In genomic region chr3:121748638-121749275, GRCh38 we compare ENCODE assay signal across 8 cellular contexts. TPM values are rescaled to one million over a fixed set of nuclear protein-coding genes. Genes with fewer than 3 reads are reported as not detected.
A peak's percentile ranks its signal among the peaks of the same experiment; 100 is the strongest.
DNase-seq lines count a peak whose midpoint lies in the region; ATAC-seq and TF ChIP-seq lines count a peak whose summit lies in the region.

No MANE protein-coding gene starts in this region.

- H3K36me3 ChIP-seq in WERI-Rb-1, result no peaks in the 10 kb centered on the region; the same call in 1 of the 2 replicates

- peak overlapping the region; percentile 79 for H3K27ac ChIP-seq in WERI-Rb-1

- DNase-seq in stimulated activated CD8-positive, alpha-beta memory T cell treated with anti-CD3 and anti-CD28 coated beads, Interleukin-15, amount 100 ng/mL, for 48 hours (ENCODE audit: low read depth in 2 of 2), result peak; percentile 19 to 25
- no peak for DNase-seq in stimulated activated CD8-positive, alpha-beta memory T cell treated with anti-CD3 and anti-CD28 coated beads, Interleukin-4, amount 100 ng/mL, for 48 hours
- DNase-seq in WERI-Rb-1, result no peak
- peak; percentile 64 for DNase-seq in left cardiac atrium
- peak; percentile 37 for DNase-seq in retinal pigment epithelial cell (ENCODE audit: low read depth)
- DNase-seq in ureter (ENCODE audit: low spot score), result no peak

- intact Hi-C loops in left cardiac atrium (cut with DNase I), result no loop called here

- peak overlapping the region; percentile 77 for H3K4me3 ChIP-seq in WERI-Rb-1 (ENCODE audit: low read depth, low read length)
- H3K4me3 ChIP-seq in retinal pigment epithelial cell (ENCODE audit: low read length), result peak overlapping the region; percentile 90

- no peak for TF ChIP-seq CTCF in WERI-Rb-1 (IDR thresholded peaks at IDR 0.05; ENCODE audit: low read depth, low read length)
- TF ChIP-seq CTCF in retinal pigment epithelial cell (conservative IDR thresholded peaks at IDR 0.05; ENCODE audit: low read depth, low read length), result no peak

- no peaks in the 10 kb centered on the region for H3K9me3 ChIP-seq in WERI-Rb-1 (ENCODE audit: severe bottlenecking)

- no peaks in the 10 kb centered on the region for H3K27me3 ChIP-seq in WERI-Rb-1 (ENCODE audit: insufficient read depth, low read depth, severe bottlenecking)

- ATAC-seq in HG03175 (IDR thresholded peaks at IDR 0.05; ENCODE audit: unreplicated experiment) (peak; percentile 12), left cardiac atrium (peak; percentile 70 to 75), HG03521 (IDR thresholded peaks at IDR 0.05; ENCODE audit: unreplicated experiment) (no peak)

RNA-seq across cellular contexts. Expression of gene GOLGB1, which starts 0.8 kb away (rescaled TPM):
- total RNA-seq in left cardiac atrium (10 to 100 TPM; 48.1 to 52.3 TPM), ureter (92.7 TPM)

Comparison
In these comparisons a context has a peak if more than half of its experiments do, and no peak if none do; other contexts are left out.
1. DNase-seq: peak in stimulated activated CD8-positive, alpha-beta memory T cell treated with anti-CD3 and anti-CD28 coated beads, Interleukin-15, amount 100 ng/mL, for 48 hours (2 of 2), left cardiac atrium (single experiment) and retinal pigment epithelial cell (single experiment); none in stimulated activated CD8-positive, alpha-beta memory T cell treated with anti-CD3 and anti-CD28 coated beads, Interleukin-4, amount 100 ng/mL, for 48 hours (single experiment), WERI-Rb-1 (single experiment) and ureter (single experiment).